In genomic region chr17:44069974-44070454, GRCh38 we compare ENCODE assay signal across 6 cellular contexts. TPM values are rescaled to one million over a fixed set of nuclear protein-coding genes. Genes with fewer than 3 reads are reported as not detected.
DNase-seq lines count a peak whose midpoint lies in the region; ATAC-seq, FAIRE-seq and TF ChIP-seq lines count a peak whose summit lies in the region.

No MANE protein-coding gene starts in this region.

- no peak for ATAC-seq in central memory CD8-positive, alpha-beta T cell (replicated peaks; ENCODE audit: extremely low read depth, poor library complexity, severe bottlenecking)
- ATAC-seq in pancreas: no peak
- ATAC-seq in left colon: no peak

- no peak for TF ChIP-seq CTCF in pancreas (IDR thresholded peaks at IDR 0.05)

- no peak for FAIRE-seq in pancreas (lab: Jason Lieb, UNC)

- DNase-seq in CD4-positive, alpha-beta memory T cell: no peak
- DNase-seq in central memory CD8-positive, alpha-beta T cell (ENCODE audit: low spot score in 2 of 2): no peak
- peak in 1 of 6 donors; percentile 5 for DNase-seq in pancreas
- DNase-seq in left colon: no peak
- DNase-seq in ecto neural progenitor cell (ENCODE audit: low spot score): no peak

- peak overlapping the region; percentile 83 to 98 (median 96) for H3K27ac Mint-ChIP-seq in CD4-positive, alpha-beta memory T cell
- peak overlapping the region; percentile 94 for H3K27ac Mint-ChIP-seq in central memory CD8-positive, alpha-beta T cell (ENCODE audit: low read depth)

- H3K27ac ChIP-seq in CD4-positive, alpha-beta memory T cell (ENCODE audit: low read depth, low read length): peak overlapping the region; percentile 78
- H3K27ac ChIP-seq in HUES6 (ENCODE audit: low read depth, low read length) (peak overlapping the region; percentile 79; the same call in 1 of the 2 replicates), pancreas (peak overlapping the region in 3 of 4 donors; percentile 46 to 82 (median 71))

- no peaks in the 10 kb centered on the region for H3K9me3 Mint-ChIP-seq in CD4-positive, alpha-beta memory T cell
- no peaks in the 10 kb centered on the region for H3K9me3 Mint-ChIP-seq in central memory CD8-positive, alpha-beta T cell

- no peaks in the 10 kb centered on the region for H3K9me3 ChIP-seq in CD4-positive, alpha-beta memory T cell (ENCODE audit: control insufficient read depth in 1 of 2, low read length in 2 of 2)
- no peaks in the 10 kb centered on the region for H3K9me3 ChIP-seq in HUES6 (ENCODE audit: control insufficient read depth, insufficient read depth, low read depth, low read length)
- no peaks in the 10 kb centered on the region for H3K9me3 ChIP-seq in pancreas

- WGBS in pancreas, 2 donors: 45% methylated on average over 7 of the region's 7 CpGs

- intact Hi-C loops in CD4-positive, alpha-beta memory T cell (cut with micrococcal nuclease): loop anchor here (2.0 kb wide), 1 partner anchor 55 kb away; the partner anchor contains the start of gene TMEM101
- intact Hi-C loops in pancreas (cut with DNase I) (no loop called here), left colon (cut with DNase I, micrococcal nuclease) (no loop called here)

- H3K27me3 Mint-ChIP-seq in CD4-positive, alpha-beta memory T cell: no peaks in the 10 kb centered on the region
- H3K27me3 Mint-ChIP-seq in central memory CD8-positive, alpha-beta T cell: no peaks in the 10 kb centered on the region

- peaks cover 0 to 15% of the 10 kb centered on the region in 2 donors for H3K36me3 Mint-ChIP-seq in CD4-positive, alpha-beta memory T cell
- peaks cover 13% of the 10 kb centered on the region for H3K36me3 Mint-ChIP-seq in central memory CD8-positive, alpha-beta T cell (ENCODE audit: insufficient read depth)

- CTCF ChIA-PET in CD4-positive, alpha-beta memory T cell (lab: Charles Lee; ENCODE audit: partially characterized antibody): interaction anchor here (0.7 kb wide), 2 partner anchors 41 to 46 kb away, joined by 4 to 5 read pairs; no protein-coding TSS in a partner anchor

- H3K36me3 ChIP-seq in CD4-positive, alpha-beta memory T cell (ENCODE audit: insufficient read depth, low read length): no peaks in the 10 kb centered on the region
- H3K36me3 ChIP-seq in HUES6 (ENCODE audit: control insufficient read depth, insufficient read depth, low read length) (peaks cover 13% of the 10 kb centered on the region), pancreas (peaks cover 0 to 7% (median 0%) of the 10 kb centered on the region in 3 donors)

- H3K4me3 ChIP-seq in CD4-positive, alpha-beta memory T cell (ENCODE audit: low read length in 2 of 2): peak overlapping the region; percentile 69 to 79
- H3K4me3 ChIP-seq in HUES6 (ENCODE audit: low read depth, low read length) (peak overlapping the region; percentile 80), pancreas (peak overlapping the region in 2 of 4 donors; percentile 58 to 65)

- peaks cover 39% of the 10 kb centered on the region for H3K4me1 ChIP-seq in CD4-positive, alpha-beta memory T cell (ENCODE audit: insufficient read depth, low read length)
- peaks cover 18% of the 10 kb centered on the region for H3K4me1 ChIP-seq in HUES6 (ENCODE audit: control insufficient read depth, insufficient read depth, low read length)
- peaks cover 9 to 16% (median 10%) of the 10 kb centered on the region in 3 donors for H3K4me1 ChIP-seq in pancreas

- H3K4me1 Mint-ChIP-seq in CD4-positive, alpha-beta memory T cell: peaks cover 26 to 55% (median 37%) of the 10 kb centered on the region in 4 donors
- peaks cover 45% of the 10 kb centered on the region for H3K4me1 Mint-ChIP-seq in central memory CD8-positive, alpha-beta T cell

- H3K9ac ChIP-seq in HUES6 (ENCODE audit: low read length): peak overlapping the region; percentile 76

- peak overlapping the region; percentile 90 to 97 (median 94) for H3K4me3 Mint-ChIP-seq in CD4-positive, alpha-beta memory T cell
- H3K4me3 Mint-ChIP-seq in central memory CD8-positive, alpha-beta T cell: peak overlapping the region; percentile 89

- POLR2A ChIA-PET in CD4-positive, alpha-beta memory T cell (lab: Charles Lee; ENCODE audit: partially characterized antibody): interaction anchor here (0.5 to 2.8 kb wide), 7 partner anchors 10 to 256 kb away, joined by 3 to 10 read pairs (median 5); partner anchors contain the start of genes HDAC5, TMEM101 and TMUB2

- no peaks in the 10 kb centered on the region for H3K27me3 ChIP-seq in CD4-positive, alpha-beta memory T cell (ENCODE audit: insufficient read depth, low read length)
- no peaks in the 10 kb centered on the region for H3K27me3 ChIP-seq in HUES6 (ENCODE audit: control insufficient read depth, insufficient read depth, low read length)
- H3K27me3 ChIP-seq in pancreas: no peaks in the 10 kb centered on the region

RNA-seq across cellular contexts. Expression of gene G6PC3, which starts 0.5 kb away (rescaled TPM):
- 10 to 100 TPM; 10.6 to 11.8 TPM for total RNA-seq in CD4-positive, alpha-beta memory T cell
- polyA plus RNA-seq in CD4-positive, alpha-beta memory T cell: 10 to 100 TPM; 15.6 to 17.9 TPM
- total RNA-seq in pancreas: 10 to 100 TPM in 5 of 6 donors, 1 to 10 TPM in 1; 9.1 to 28.0 (median 24.0) TPM
- 10 to 100 TPM; 48.3 to 54.2 TPM for polyA plus RNA-seq in pancreas
- 10 to 100 TPM; 31.2 to 38.2 TPM for total RNA-seq in left colon

RNA-seq across cellular contexts. Expression of gene LSM12, which starts 3.5 kb away (rescaled TPM):
- total RNA-seq in CD4-positive, alpha-beta memory T cell: 10 to 100 TPM; 35.3 to 37.4 TPM
- polyA plus RNA-seq in CD4-positive, alpha-beta memory T cell: 10 to 100 TPM; 55.6 to 74.0 TPM
- 10 to 100 TPM; 19.0 to 29.6 (median 25.7) TPM for total RNA-seq in pancreas
- 10 to 100 TPM; 14.5 to 21.3 TPM for polyA plus RNA-seq in pancreas
- 10 to 100 TPM; 43.4 to 59.7 TPM for total RNA-seq in left colon

RNA-seq across cellular contexts. Expression of gene HDAC5, which starts 53.4 kb away (rescaled TPM):
- total RNA-seq in CD4-positive, alpha-beta memory T cell: 10 to 100 TPM; 71.4 to 74.2 TPM
- 10 to 100 TPM; 12.8 to 34.2 TPM for polyA plus RNA-seq in CD4-positive, alpha-beta memory T cell
- total RNA-seq in pancreas (10 to 100 TPM; 10.9 to 32.1 (median 16.1) TPM), left colon (10 to 100 TPM; 13.8 to 42.8 TPM)
- 10 to 100 TPM; 25.8 to 38.1 TPM for polyA plus RNA-seq in pancreas

RNA-seq across cellular contexts. Expression of gene TMEM101, which starts 55.3 kb away (rescaled TPM):
- 10 to 100 TPM; 27.3 to 30.0 TPM for total RNA-seq in CD4-positive, alpha-beta memory T cell
- 10 to 100 TPM; 22.7 to 33.6 TPM for polyA plus RNA-seq in CD4-positive, alpha-beta memory T cell
- total RNA-seq in pancreas (10 to 100 TPM; 14.4 to 22.7 (median 20.3) TPM), left colon (10 to 100 TPM; 25.9 to 30.4 TPM)
- polyA plus RNA-seq in pancreas: 10 to 100 TPM; 16.4 to 20.2 TPM
